In the genomic region with DNA sequence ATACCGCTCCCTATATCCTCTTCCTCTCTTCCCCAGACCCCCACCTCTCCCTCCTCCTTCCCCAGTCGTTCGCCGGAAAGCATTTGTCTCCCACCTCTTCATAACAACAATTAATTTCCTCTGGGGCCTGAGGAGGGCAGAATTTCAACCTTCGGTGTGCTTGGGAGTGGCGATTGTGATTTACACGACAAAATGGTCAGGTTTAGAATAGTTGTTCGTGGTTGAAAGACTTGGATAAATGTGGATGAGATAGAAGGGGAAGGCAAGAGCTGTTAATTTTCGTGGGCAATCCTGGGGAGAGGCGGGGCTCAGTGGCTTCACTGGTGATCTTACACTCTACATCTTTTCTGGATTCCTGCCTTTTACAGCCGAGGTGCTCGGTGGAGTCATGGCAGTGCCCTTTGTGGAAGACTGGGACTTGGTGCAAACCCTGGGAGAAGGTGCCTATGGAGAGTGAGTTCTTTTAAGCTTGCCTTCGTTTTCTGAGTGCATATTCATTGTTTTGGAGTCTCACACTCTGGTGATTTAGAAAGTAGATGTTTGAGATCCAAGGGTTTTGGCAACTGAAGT, we compare ENCODE assay signal across 8 cellular contexts. TPM values are rescaled to one million over a fixed set of nuclear protein-coding genes. Genes with fewer than 3 reads are reported as not detected.
DNase-seq lines count a peak whose midpoint lies in the region; ATAC-seq, FAIRE-seq and TF ChIP-seq lines count a peak whose summit lies in the region.

No MANE protein-coding gene starts in this region.

- no peak for DNase-seq in CD14-positive monocyte (ENCODE audit: low spot score)
- no peak for DNase-seq in RCC 7860 (ENCODE audit: low spot score)
- DNase-seq in choroid plexus epithelial cell (ENCODE audit: low read depth): no peak
- no peak for DNase-seq in mesenchymal stem cell
- DNase-seq in type B pancreatic cell (ENCODE audit: extremely low spot score, unreplicated experiment): no peak
- no peak for DNase-seq in UCSD-AML1 (lab: John Stamatoyannopoulos, UW; ENCODE audit: unreplicated experiment)

- no peaks in the 10 kb centered on the region for H3K27me3 ChIP-seq in mesenchymal stem cell (ENCODE audit: control insufficient read depth in 1 of 2, insufficient read depth in 1 of 2, low read length in 2 of 2)

- peak overlapping the region; percentile 88 for H2AFZ ChIP-seq in mesenchymal stem cell (ENCODE audit: low read depth, low read length)

- peaks cover 8 to 23% of the 10 kb centered on the region in 2 donors for H3K36me3 Mint-ChIP-seq in CD14-positive monocyte
- H3K36me3 Mint-ChIP-seq in type B pancreatic cell: peaks cover 8% of the 10 kb centered on the region

- peak overlapping the region; percentile 96 for H3K27ac ChIP-seq in mesenchymal stem cell (ENCODE audit: low read length, poor library complexity, severe bottlenecking)

- TF ChIP-seq CTCF in CD14-positive monocyte (IDR thresholded peaks at IDR 0.05) (peak; percentile 6), choroid plexus epithelial cell (conservative IDR thresholded peaks at IDR 0.05; ENCODE audit: low read depth, low read length) (peak; percentile 54), type B pancreatic cell (conservative IDR thresholded peaks at IDR 0.05) (peak; percentile 49)

- H3K27ac Mint-ChIP-seq in CD14-positive monocyte: peak overlapping the region in 5 of 7 donors; percentile 5 to 98 (median 14)
- H3K27ac Mint-ChIP-seq in type B pancreatic cell: peak overlapping the region; percentile 85

- H3K4me2 ChIP-seq in mesenchymal stem cell (ENCODE audit: low read length, poor library complexity, severe bottlenecking): peak overlapping the region; percentile 88

- peak overlapping the region in 1 of 2 experiments; percentile 41 for H3K4ac ChIP-seq in mesenchymal stem cell (ENCODE audit: low read depth in 1 of 2, low read length in 2 of 2)

- H2BK12ac ChIP-seq in mesenchymal stem cell (ENCODE audit: low read length in 2 of 2): no peak overlapping the region

- H3K4me1 Mint-ChIP-seq in CD14-positive monocyte (peaks cover 15% of the 10 kb centered on the region), type B pancreatic cell (ENCODE audit: unreplicated experiment) (peaks cover 14% of the 10 kb centered on the region)

- H3K36me3 ChIP-seq in mesenchymal stem cell (ENCODE audit: control insufficient read depth in 1 of 2, insufficient read depth in 2 of 2, low read depth in 1 of 2, low read length in 2 of 2): peaks cover 7 to 28% of the 10 kb centered on the region in 2 experiments

- H3K4me3 ChIP-seq in choroid plexus epithelial cell (ENCODE audit: low read depth, low read length) (peak overlapping the region; percentile 85), mesenchymal stem cell (ENCODE audit: insufficient read depth in 1 of 2, low read depth in 1 of 2, low read length in 2 of 2) (peak overlapping the region; percentile 66 to 91)

- ATAC-seq in GM18867 (IDR thresholded peaks at IDR 0.05; ENCODE audit: unreplicated experiment) (peak; percentile 42), HG03097 (IDR thresholded peaks at IDR 0.05; ENCODE audit: low FRiP score, unreplicated experiment) (peak; percentile 35)

- no peak overlapping the region for H2AK5ac ChIP-seq in mesenchymal stem cell (ENCODE audit: low read length, severe bottlenecking)

- H3K79me1 ChIP-seq in mesenchymal stem cell (replicated peaks; ENCODE audit: low read length, poor library complexity, severe bottlenecking): peaks cover 10% of the 10 kb centered on the region

- no peak overlapping the region for H2BK15ac ChIP-seq in mesenchymal stem cell (ENCODE audit: low read depth, poor library complexity, severe bottlenecking)

- no peaks in the 10 kb centered on the region for H3K9me3 Mint-ChIP-seq in CD14-positive monocyte
- no peaks in the 10 kb centered on the region for H3K9me3 Mint-ChIP-seq in type B pancreatic cell

- H3K23ac ChIP-seq in mesenchymal stem cell (ENCODE audit: low read length in 2 of 2): no peak overlapping the region

- H3K4me3 Mint-ChIP-seq in CD14-positive monocyte (peak overlapping the region; percentile 91 to 97), type B pancreatic cell (peak overlapping the region; percentile 94)

- no peak overlapping the region for H2BK120ac ChIP-seq in mesenchymal stem cell (ENCODE audit: low read depth, low read length)

- H3K14ac ChIP-seq in mesenchymal stem cell (ENCODE audit: low read length in 2 of 2): no peak overlapping the region

- intact Hi-C loops in CD14-positive monocyte (cut with micrococcal nuclease): no loop called here

- H3K9me3 ChIP-seq in mesenchymal stem cell (ENCODE audit: control insufficient read depth, low read length): no peaks in the 10 kb centered on the region

- H2BK5ac ChIP-seq in mesenchymal stem cell (ENCODE audit: low read depth, low read length, poor library complexity, severe bottlenecking): no peak overlapping the region

- H4K8ac ChIP-seq in mesenchymal stem cell (ENCODE audit: low read length): peak overlapping the region; percentile 36

- peak overlapping the region in 1 of 2 experiments; percentile 13 for H3K18ac ChIP-seq in mesenchymal stem cell (ENCODE audit: low read depth in 1 of 2, low read length in 2 of 2)

- WGBS in mesenchymal stem cell: 1% methylated on average over 8 of the region's 13 CpGs

- peak overlapping the region; percentile 96 for H3K9ac ChIP-seq in mesenchymal stem cell (ENCODE audit: low read length)

- H4K91ac ChIP-seq in mesenchymal stem cell (ENCODE audit: low read length): no peak overlapping the region

- H3K4me1 ChIP-seq in mesenchymal stem cell (ENCODE audit: control insufficient read depth, insufficient read depth, low read depth, low read length): peaks cover 3% of the 10 kb centered on the region

- H3K27me3 Mint-ChIP-seq in CD14-positive monocyte (ENCODE audit: low read depth in 3 of 3): peaks cover 0 to 2% (median 0%) of the 10 kb centered on the region in 3 donors
- H3K27me3 Mint-ChIP-seq in type B pancreatic cell: no peaks in the 10 kb centered on the region

- peak; percentile 42 for FAIRE-seq in RCC 7860 (lab: Jason Lieb, UNC)

RNA-seq across cellular contexts. Expression of gene CHEK1, which starts 1.5 kb away (rescaled TPM):
- polyA plus RNA-seq in CD14-positive monocyte: under 1 TPM; 0.18 to 0.43 TPM
- polyA plus RNA-seq in mesenchymal stem cell (2013, experiment 1 of 2): 17.0 TPM
- polyA plus RNA-seq in mesenchymal stem cell (2013, experiment 2 of 2): 18.5 TPM
- total RNA-seq in type B pancreatic cell (ENCODE audit: low replicate concordance): 28.1 and 54.1 TPM in 2 replicates

RNA-seq across cellular contexts. Expression of gene STT3A, which starts 33.8 kb away (rescaled TPM):
- polyA plus RNA-seq in CD14-positive monocyte: 10 to 100 TPM; 54.2 to 75.3 TPM
- polyA plus RNA-seq in mesenchymal stem cell (2013, experiment 1 of 2): 228 TPM
- 229 TPM for polyA plus RNA-seq in mesenchymal stem cell (2013, experiment 2 of 2)
- total RNA-seq in type B pancreatic cell (ENCODE audit: low replicate concordance): 157 and 166 TPM in 2 replicates

RNA-seq across cellular contexts. Expression of gene ACRV1, which starts 54.2 kb away (rescaled TPM):
- not detected for polyA plus RNA-seq in CD14-positive monocyte
- not detected for polyA plus RNA-seq in mesenchymal stem cell (2013, experiment 1 of 2)
- not detected for polyA plus RNA-seq in mesenchymal stem cell (2013, experiment 2 of 2)
- total RNA-seq in type B pancreatic cell (ENCODE audit: low replicate concordance): not detected in 2 replicates

RNA-seq across cellular contexts. Expression of gene EI24, which starts 57.2 kb away (rescaled TPM):
- 10 to 100 TPM; 44.7 to 46.9 TPM for polyA plus RNA-seq in CD14-positive monocyte
- 125 TPM for polyA plus RNA-seq in mesenchymal stem cell (2013, experiment 1 of 2)
- polyA plus RNA-seq in mesenchymal stem cell (2013, experiment 2 of 2): 132 TPM
- total RNA-seq in type B pancreatic cell (ENCODE audit: low replicate concordance): 102 and 114 TPM in 2 replicates
